22 cellular contexts compared by ENCODE assay signal in genomic region chr11:115153731-115154354, GRCh38.
"Had no signal": no experiment of that assay in that cellular context is flagged by ENCODE, and none has a peak within 500 bp of the region (broad histone marks: within the 10 kb centered on the region; RNA-seq: fewer than 3 reads in every experiment).

No MANE protein-coding gene starts in this region.

- H3K27me3 ChIP-seq: MG63, SJCRH30 had no signal

- H3K27ac ChIP-seq: HL-60, SJCRH30 had no signal

- FAIRE-seq: HTR-8/SVneo had no signal

- H3K4me1 ChIP-seq: SJCRH30 had no signal

- H3K9me3 ChIP-seq: MG63, SJCRH30 had no signal

- H3K4me3 ChIP-seq: MG63, SJCRH30 had no signal

- DNase-seq: KBM-7; MG63; NCI-H1092; NCI-H1105 treated with DMSO at 0.1 percent for 48 hours; NCI-H1417 treated with DMSO at 0.1 percent for 48 hours; NCI-H146; NCI-H1694 treated with DMSO at 0.1 percent for 48 hours; NCI-H2081; NCI-H2107; NCI-H446; NCI-H510A; NCI-H524 treated with DMSO at 0.1 percent for 48 hours; NCI-H774; NK-92 treated with Interleukin-12 subunit alpha and Interleukin-12 subunit beta, amount 100 ng/mL, for 24 hours; PC-3; SHP77 treated with DMSO at 0.1 percent for 48 hours; SJCRH30 had no signal

- H3K36me3 ChIP-seq: MG63, SJCRH30 had no signal

- ATAC-seq: Panc1, PC-3, Right ventricle myocardium inferior, SK-N-SH treated with all-trans-retinoic acid at 6 μM for 48 hours had no signal
